ENCODE assay signal across 17 cellular contexts in the genomic region with DNA sequence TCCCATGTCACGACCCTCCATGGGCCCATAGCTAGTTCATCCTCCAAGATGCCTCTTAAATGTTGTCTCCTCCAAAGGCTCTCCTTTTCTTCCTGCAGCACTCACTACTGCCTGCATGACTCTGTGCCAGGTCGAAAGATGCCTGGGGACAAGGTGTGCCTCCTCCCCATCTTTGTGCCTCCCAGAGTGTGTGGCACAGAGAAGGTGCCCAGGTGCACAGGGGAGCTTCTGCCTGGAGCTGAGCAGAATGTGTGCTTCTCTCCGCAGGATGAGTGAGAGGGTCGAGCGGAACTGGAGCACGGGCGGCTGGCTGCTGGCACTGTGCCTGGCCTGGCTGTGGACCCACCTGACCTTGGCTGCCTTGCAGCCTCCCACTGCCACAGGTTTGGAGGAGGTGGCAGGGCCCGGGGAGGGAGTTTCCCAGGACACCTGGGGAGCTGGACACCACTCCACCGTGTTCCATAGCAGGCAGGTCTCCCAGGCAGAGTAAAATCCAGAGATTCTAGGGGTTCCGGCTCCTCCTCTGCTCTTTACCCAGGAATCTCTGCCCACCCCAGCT. TPM values are rescaled to one million over a fixed set of nuclear protein-coding genes. Genes with fewer than 3 reads are reported as not detected.
DNase-seq lines count a peak whose midpoint lies in the region; ATAC-seq and TF ChIP-seq lines count a peak whose summit lies in the region.
"Had no signal": no experiment of that assay in that cellular context is flagged by ENCODE, and none has a peak within 500 bp of the region (broad histone marks: within the 10 kb centered on the region; RNA-seq: fewer than 3 reads in every experiment).

No MANE protein-coding gene starts in this region.

- TF ChIP-seq CTCF in natural killer cell (IDR thresholded peaks at IDR 0.05) (no peak), vagina (IDR thresholded peaks at IDR 0.05) (no peak), lower lobe of right lung (IDR thresholded peaks at IDR 0.05) (no peak)

- H3K4me1 Mint-ChIP-seq in natural killer cell treated with Interleukin-12 subunit alpha and Interleukin-12 subunit beta and Interleukin-15 and Interleukin-18, amount 100 ng/mL, for 72 hours (ENCODE audit: low read depth in 2 of 2) = peaks cover 5 to 16% of the 10 kb centered on the region in 2 donors
- H3K4me1 Mint-ChIP-seq in natural killer cell = peaks cover 6 to 15% of the 10 kb centered on the region in 2 donors

- H3K27me3 ChIP-seq in vagina (no peaks in the 10 kb centered on the region), lower lobe of right lung (ENCODE audit: low read depth) (no peaks in the 10 kb centered on the region)

- peak overlapping the region; percentile 54 for H3K27ac ChIP-seq in vagina
- no peak overlapping the region for H3K27ac ChIP-seq in lower lobe of right lung
- H3K27ac ChIP-seq: KMS-11 had no signal

- no peaks in the 10 kb centered on the region for H3K36me3 Mint-ChIP-seq in natural killer cell treated with Interleukin-12 subunit alpha and Interleukin-12 subunit beta and Interleukin-15 and Interleukin-18, amount 100 ng/mL, for 72 hours
- no peaks in the 10 kb centered on the region for H3K36me3 Mint-ChIP-seq in natural killer cell

- no peaks in the 10 kb centered on the region for H3K9me3 Mint-ChIP-seq in natural killer cell treated with Interleukin-12 subunit alpha and Interleukin-12 subunit beta and Interleukin-15 and Interleukin-18, amount 100 ng/mL, for 72 hours
- H3K9me3 Mint-ChIP-seq in natural killer cell = no peaks in the 10 kb centered on the region

- intact Hi-C loops in natural killer cell (cut with micrococcal nuclease) (no loop called here), vagina (cut with DNase I) (loop anchor here (10.0 kb wide), 1 partner anchor 323 kb away; no protein-coding TSS in a partner anchor), lower lobe of right lung (cut with DNase I) (no loop called here)

- no peak for ATAC-seq in natural killer cell treated with Interleukin-12 subunit alpha and Interleukin-12 subunit beta and Interleukin-15 and Interleukin-18, amount 100 ng/mL, for 72 hours
- ATAC-seq in natural killer cell (no peak), HG03432 (IDR thresholded peaks at IDR 0.05; ENCODE audit: unreplicated experiment) (no peak), lower lobe of right lung (no peak)

- H3K9me3 ChIP-seq in vagina (no peaks in the 10 kb centered on the region), lower lobe of right lung (no peaks in the 10 kb centered on the region)
- H3K9me3 ChIP-seq: Caco-2 had no signal

- H3K4me1 ChIP-seq in vagina = peaks cover 23% of the 10 kb centered on the region
- peaks cover 16% of the 10 kb centered on the region for H3K4me1 ChIP-seq in lower lobe of right lung

- H3K4me3 Mint-ChIP-seq in natural killer cell treated with Interleukin-12 subunit alpha and Interleukin-12 subunit beta and Interleukin-15 and Interleukin-18, amount 100 ng/mL, for 72 hours = no peak overlapping the region
- H3K4me3 Mint-ChIP-seq in natural killer cell = no peak overlapping the region

- H3K36me3 ChIP-seq in vagina (no peaks in the 10 kb centered on the region), lower lobe of right lung (no peaks in the 10 kb centered on the region)

- H3K4me3 ChIP-seq in vagina (no peak overlapping the region), lower lobe of right lung (no peak overlapping the region)

- H3K27ac Mint-ChIP-seq in natural killer cell treated with Interleukin-12 subunit alpha and Interleukin-12 subunit beta and Interleukin-15 and Interleukin-18, amount 100 ng/mL, for 72 hours = no peak overlapping the region
- no peak overlapping the region for H3K27ac Mint-ChIP-seq in natural killer cell

- TF ChIP-seq POLR2A in vagina (IDR thresholded peaks at IDR 0.05) = no peak

- peaks cover 8 to 14% of the 10 kb centered on the region in 2 donors for H3K27me3 Mint-ChIP-seq in natural killer cell treated with Interleukin-12 subunit alpha and Interleukin-12 subunit beta and Interleukin-15 and Interleukin-18, amount 100 ng/mL, for 72 hours
- peaks cover 0 to 19% of the 10 kb centered on the region in 2 donors for H3K27me3 Mint-ChIP-seq in natural killer cell (ENCODE audit: low read depth in 2 of 2)

- DNase-seq in natural killer cell treated with Interleukin-12 subunit alpha and Interleukin-12 subunit beta and Interleukin-15 and Interleukin-18, amount 100 ng/mL, for 72 hours (ENCODE audit: low spot score) = peak; percentile 28
- DNase-seq in natural killer cell = no peak
- peak; percentile 41 for DNase-seq in cerebellum (ENCODE audit: low spot score)
- peak; percentile 86 for DNase-seq in mesenteric fat pad (ENCODE audit: low spot score)
- no peak for DNase-seq in vagina (ENCODE audit: extremely low spot score in 2 of 2)
- no peak for DNase-seq in stimulated activated CD4-positive, alpha-beta T cell treated with anti-CD3 and anti-CD28 coated beads, Interleukin-4, amount 100 ng/mL, for 1 hour
- DNase-seq in lower lobe of right lung = no peak
- DNase-seq: activated CD4-positive, alpha-beta T cell treated with anti-CD3 and anti-CD28 coated beads for 48 hours; activated CD8-positive, alpha-beta memory T cell treated with anti-CD3 and anti-CD28 coated beads, Interleukin-2, amount 50 U/mL, for 4 hours; activated gamma-delta T cell; kidney glomerular epithelial cell; NCI-H1048; NK-92 treated with Interleukin-12 subunit alpha and Interleukin-12 subunit beta, amount 100 ng/mL, for 24 hours; stimulated activated CD4-positive, alpha-beta T cell treated with anti-CD3 and anti-CD28 coated beads, Interleukin-4, amount 100 ng/mL, for 4 hours had no signal

RNA-seq across cellular contexts. Expression of gene PPM1J, which starts 6.9 kb away (rescaled TPM):
- not detected for total RNA-seq in natural killer cell treated with Interleukin-12 subunit alpha and Interleukin-12 subunit beta and Interleukin-15 and Interleukin-18, amount 100 ng/mL, for 72 hours
- under 1 TPM in 1 of 3 donors, not detected in 2; 0.26 TPM for total RNA-seq in natural killer cell
- 1.00 TPM for total RNA-seq in cerebellum
- total RNA-seq in mesenteric fat pad = 0.61 TPM
- 7.9 TPM for total RNA-seq in vagina
- 0.30 TPM for total RNA-seq in lower lobe of right lung

RNA-seq across cellular contexts. Expression of gene RHOC, which starts 15.1 kb away (rescaled TPM):
- 100 to 1,000 TPM in 1 of 2 donors, 10 to 100 TPM in 1; 77.2 to 132 TPM for total RNA-seq in natural killer cell treated with Interleukin-12 subunit alpha and Interleukin-12 subunit beta and Interleukin-15 and Interleukin-18, amount 100 ng/mL, for 72 hours
- total RNA-seq in natural killer cell (100 to 1,000 TPM; 161 to 199 (median 195) TPM), cerebellum (31.7 TPM), mesenteric fat pad (253 TPM), vagina (251 TPM), lower lobe of right lung (126 TPM)

RNA-seq across cellular contexts. Expression of gene MOV10, which starts 47.6 kb away (rescaled TPM):
- 10 to 100 TPM; 71.0 to 78.0 TPM for total RNA-seq in natural killer cell treated with Interleukin-12 subunit alpha and Interleukin-12 subunit beta and Interleukin-15 and Interleukin-18, amount 100 ng/mL, for 72 hours
- total RNA-seq in natural killer cell (100 to 1,000 TPM in 2 of 3 donors, 10 to 100 TPM in 1; 87.9 to 124 (median 119) TPM), cerebellum (12.2 TPM), mesenteric fat pad (38.0 TPM), vagina (53.0 TPM), lower lobe of right lung (72.3 TPM)

Comparison
In these comparisons a context has a peak if more than half of its experiments do, and no peak if none do; other contexts are left out.
1. DNase-seq: peak in natural killer cell treated with Interleukin-12 subunit alpha and Interleukin-12 subunit beta and Interleukin-15 and Interleukin-18, amount 100 ng/mL, for 72 hours (single experiment), cerebellum (single experiment) and mesenteric fat pad (single experiment); none in natural killer cell (single experiment), vagina (0 of 2), stimulated activated CD4-positive, alpha-beta T cell treated with anti-CD3 and anti-CD28 coated beads, Interleukin-4, amount 100 ng/mL, for 1 hour (single experiment) and lower lobe of right lung (single experiment).